1 cellular context compared by ENCODE assay signal in the genomic region with DNA sequence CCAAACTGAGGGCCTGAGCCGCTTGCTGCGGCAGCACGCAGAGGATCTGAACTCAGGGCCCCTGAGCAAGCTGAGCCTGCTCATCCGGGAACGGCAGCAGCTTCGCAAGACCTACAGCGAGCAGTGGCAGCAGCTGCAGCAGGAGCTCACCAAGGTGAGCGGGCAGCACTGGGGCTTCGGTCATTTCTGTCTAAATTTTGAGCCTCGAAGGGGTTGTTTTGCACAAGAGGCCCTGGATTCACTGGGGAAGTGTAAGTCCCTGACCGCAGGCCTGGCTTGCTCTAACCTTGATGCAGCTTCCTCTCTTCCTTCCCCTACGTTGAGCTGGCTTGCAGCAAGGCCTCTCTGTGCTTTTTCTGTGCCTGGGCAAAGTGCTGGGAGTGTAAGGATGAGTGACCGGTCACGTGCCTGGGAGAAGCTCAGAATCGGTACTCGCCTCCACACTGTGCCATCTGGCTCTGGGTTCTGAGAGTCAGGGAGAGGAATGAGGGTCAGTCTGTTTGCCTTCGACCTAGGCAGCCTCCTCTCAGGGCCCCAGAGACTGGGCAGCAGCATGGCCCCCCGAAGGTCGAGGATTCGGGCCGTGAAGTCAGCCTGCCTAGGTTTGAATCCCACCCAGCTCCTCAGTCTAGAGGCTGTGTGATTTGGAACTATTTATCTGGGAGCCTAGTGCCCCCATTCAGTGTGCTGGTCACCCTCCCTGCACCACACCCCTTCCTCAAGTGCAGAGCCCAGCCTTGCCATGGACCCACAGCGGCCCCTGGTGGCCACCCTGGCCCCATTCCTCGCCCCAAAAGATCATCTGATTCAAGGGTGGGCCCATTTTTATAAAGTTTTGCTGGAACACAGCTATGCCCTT.
TF ChIP-seq lines count a peak whose summit lies in the region.

No MANE protein-coding gene starts in this region.

TF ChIP-seq in K562, 482 proteins besides CTCF, POLR2A, EP300 and RAD21 (continued from another document):
- TF ChIP-seq, protein P1, sequence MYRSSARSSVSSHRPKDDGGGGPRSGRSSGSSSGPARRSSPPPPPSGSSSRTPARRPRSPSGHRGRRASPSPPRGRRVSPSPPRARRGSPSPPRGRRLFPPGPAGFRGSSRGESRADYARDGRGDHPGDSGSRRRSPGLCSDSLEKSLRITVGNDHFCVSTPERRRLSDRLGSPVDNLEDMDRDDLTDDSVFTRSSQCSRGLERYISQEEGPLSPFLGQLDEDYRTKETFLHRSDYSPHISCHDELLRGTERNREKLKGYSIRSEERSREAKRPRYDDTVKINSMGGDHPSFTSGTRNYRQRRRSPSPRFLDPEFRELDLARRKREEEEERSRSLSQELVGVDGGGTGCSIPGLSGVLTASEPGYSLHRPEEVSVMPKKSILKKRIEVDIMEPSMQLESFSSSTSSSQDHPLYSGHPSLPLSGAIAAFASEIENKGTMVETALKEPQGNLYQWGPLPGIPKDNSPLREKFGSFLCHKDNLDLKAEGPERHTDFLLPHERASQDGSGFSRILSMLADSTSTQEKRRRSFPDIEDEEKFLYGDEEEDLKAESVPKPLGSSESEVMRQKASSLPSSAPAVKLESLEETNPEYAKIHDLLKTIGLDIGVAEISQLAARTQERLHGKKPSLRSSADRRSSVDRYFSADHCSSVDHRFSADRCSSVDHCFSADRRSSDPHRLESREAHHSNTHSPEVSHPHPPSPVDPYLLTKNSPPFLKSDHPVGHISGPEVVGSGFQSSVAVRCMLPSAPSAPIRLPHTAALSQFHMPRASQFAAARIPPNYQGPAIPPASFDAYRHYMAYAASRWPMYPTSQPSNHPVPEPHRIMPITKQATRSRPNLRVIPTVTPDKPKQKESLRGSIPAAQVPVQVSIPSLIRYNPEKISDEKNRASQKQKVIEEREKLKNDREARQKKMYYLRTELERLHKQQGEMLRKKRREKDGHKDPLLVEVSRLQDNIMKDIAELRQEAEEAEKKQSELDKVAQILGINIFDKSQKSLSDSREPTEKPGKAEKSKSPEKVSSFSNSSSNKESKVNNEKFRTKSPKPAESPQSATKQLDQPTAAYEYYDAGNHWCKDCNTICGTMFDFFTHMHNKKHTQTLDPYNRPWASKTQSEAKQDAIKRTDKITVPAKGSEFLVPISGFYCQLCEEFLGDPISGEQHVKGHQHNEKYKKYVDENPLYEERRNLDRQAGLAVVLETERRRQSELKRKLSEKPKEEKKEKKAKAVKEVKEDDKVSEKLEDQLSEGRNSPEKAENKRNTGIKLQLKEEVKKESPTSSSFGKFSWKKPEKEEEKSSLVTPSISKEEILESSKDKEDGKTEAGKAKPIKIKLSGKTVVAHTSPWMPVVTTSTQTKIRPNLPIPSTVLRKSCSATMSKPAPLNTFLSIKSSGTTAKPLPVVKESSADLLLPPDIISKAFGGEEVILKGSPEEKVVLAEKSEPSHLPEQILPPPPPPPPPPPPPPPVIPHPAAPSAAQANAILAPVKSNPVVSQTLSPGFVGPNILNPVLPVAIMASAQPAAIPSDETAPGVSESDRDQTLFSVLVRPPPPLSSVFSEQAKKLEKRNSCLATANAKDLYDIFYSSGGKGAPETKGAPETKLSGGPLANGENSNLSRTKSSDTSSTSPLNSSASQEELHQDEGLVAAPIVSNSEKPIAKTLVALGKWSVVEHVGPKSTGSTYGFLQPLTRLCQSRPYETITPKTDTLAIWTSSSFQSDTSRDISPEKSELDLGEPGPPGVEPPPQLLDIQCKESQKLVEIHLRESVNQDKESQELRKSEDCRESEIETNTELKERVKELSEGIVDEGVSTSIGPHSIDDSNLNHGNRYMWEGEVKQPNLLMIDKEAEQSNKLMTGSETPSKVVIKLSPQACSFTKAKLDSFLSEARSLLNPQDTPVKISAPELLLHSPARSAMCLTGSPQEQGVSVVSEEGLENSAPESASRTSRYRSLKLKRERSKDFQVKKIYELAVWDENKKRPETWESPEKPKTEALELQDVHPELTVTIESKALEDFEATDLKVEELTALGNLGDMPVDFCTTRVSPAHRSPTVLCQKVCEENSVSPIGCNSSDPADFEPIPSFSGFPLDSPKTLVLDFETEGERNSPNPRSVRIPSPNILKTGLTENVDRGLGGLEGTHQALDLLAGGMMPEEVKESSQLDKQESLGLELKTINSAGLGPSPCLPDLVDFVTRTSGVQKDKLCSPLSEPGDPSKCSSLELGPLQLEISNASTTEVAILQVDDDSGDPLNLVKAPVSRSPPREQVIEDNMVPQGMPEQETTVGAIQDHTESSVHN (IDR thresholded peaks at IDR 0.05; ENCODE audit: borderline replicate concordance in 1 of 2, low read depth in 1 of 2), result no peak
- TF ChIP-seq, protein P2, sequence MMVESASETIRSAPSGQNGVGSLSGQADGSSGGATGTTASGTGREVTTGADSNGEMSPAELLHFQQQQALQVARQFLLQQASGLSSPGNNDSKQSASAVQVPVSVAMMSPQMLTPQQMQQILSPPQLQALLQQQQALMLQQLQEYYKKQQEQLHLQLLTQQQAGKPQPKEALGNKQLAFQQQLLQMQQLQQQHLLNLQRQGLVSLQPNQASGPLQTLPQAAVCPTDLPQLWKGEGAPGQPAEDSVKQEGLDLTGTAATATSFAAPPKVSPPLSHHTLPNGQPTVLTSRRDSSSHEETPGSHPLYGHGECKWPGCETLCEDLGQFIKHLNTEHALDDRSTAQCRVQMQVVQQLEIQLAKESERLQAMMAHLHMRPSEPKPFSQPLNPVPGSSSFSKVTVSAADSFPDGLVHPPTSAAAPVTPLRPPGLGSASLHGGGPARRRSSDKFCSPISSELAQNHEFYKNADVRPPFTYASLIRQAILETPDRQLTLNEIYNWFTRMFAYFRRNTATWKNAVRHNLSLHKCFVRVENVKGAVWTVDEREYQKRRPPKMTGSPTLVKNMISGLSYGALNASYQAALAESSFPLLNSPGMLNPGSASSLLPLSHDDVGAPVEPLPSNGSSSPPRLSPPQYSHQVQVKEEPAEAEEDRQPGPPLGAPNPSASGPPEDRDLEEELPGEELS (CRISPR knock-in tag; IDR thresholded peaks at IDR 0.05; ENCODE audit: borderline replicate concordance), result no peak
- TF ChIP-seq, protein P3, sequence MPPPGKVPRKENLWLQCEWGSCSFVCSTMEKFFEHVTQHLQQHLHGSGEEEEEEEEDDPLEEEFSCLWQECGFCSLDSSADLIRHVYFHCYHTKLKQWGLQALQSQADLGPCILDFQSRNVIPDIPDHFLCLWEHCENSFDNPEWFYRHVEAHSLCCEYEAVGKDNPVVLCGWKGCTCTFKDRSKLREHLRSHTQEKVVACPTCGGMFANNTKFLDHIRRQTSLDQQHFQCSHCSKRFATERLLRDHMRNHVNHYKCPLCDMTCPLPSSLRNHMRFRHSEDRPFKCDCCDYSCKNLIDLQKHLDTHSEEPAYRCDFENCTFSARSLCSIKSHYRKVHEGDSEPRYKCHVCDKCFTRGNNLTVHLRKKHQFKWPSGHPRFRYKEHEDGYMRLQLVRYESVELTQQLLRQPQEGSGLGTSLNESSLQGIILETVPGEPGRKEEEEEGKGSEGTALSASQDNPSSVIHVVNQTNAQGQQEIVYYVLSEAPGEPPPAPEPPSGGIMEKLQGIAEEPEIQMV (tag; conservative IDR thresholded peaks at IDR 0.05; ENCODE audit: low read depth), result no peak
- TF ChIP-seq ZNF316 (IDR thresholded peaks at IDR 0.05) (no peak), CREM (IDR thresholded peaks at IDR 0.05; ENCODE audit: low read depth) (peak; percentile 22; the same call in 1 of the 2 replicates), TAF9B (IDR thresholded peaks at IDR 0.05; ENCODE audit: partially characterized antibody) (no peak), RBM25 (IDR thresholded peaks at IDR 0.05; ENCODE audit: low read depth, low read length, severe bottlenecking) (no peak), DPF2 (IDR thresholded peaks at IDR 0.05) (no peak), ZBTB7A (IDR thresholded peaks at IDR 0.05; ENCODE audit: borderline replicate concordance, control insufficient read depth, low read depth, low read length) (peak; percentile 54; the same call in 1 of the 2 replicates), ZNF408 (CRISPR knock-in tag; IDR thresholded peaks at IDR 0.05; ENCODE audit: low read depth) (no peak), HEY1 (CRISPR knock-in tag; IDR thresholded peaks at IDR 0.05; ENCODE audit: borderline replicate concordance) (no peak), NR4A1 (CRISPR knock-in tag; IDR thresholded peaks at IDR 0.05) (0 out of 2 replicates have a peak, but pooled peaks have one; percentile 16), NR4A1 (tag; IDR thresholded peaks at IDR 0.05) (peak; percentile 70; the same call in 1 of the 2 replicates), BRD4 (IDR thresholded peaks at IDR 0.05) (no peak), KLF16 (IDR thresholded peaks at IDR 0.05) (0 out of 2 replicates have a peak, but pooled peaks have one; percentile 54), CCNT2 (IDR thresholded peaks at IDR 0.05; ENCODE audit: borderline replicate concordance, extremely low read depth, insufficient read length, low read depth, low read length) (no peak), MBD2 (IDR thresholded peaks at IDR 0.05; ENCODE audit: borderline replicate concordance, low read depth) (no peak), BDP1 (IDR thresholded peaks at IDR 0.05; ENCODE audit: insufficient read depth, insufficient read length) (no peak), RFX7 (CRISPR knock-in tag; IDR thresholded peaks at IDR 0.05) (no peak), ZC3H8 (IDR thresholded peaks at IDR 0.05) (no peak), TEAD2 (tag; IDR thresholded peaks at IDR 0.05) (no peak), ZNF282 (CRISPR knock-in tag; IDR thresholded peaks at IDR 0.05) (no peak), CHD4 (IDR thresholded peaks at IDR 0.05; ENCODE audit: insufficient read depth, insufficient replicate concordance, low read depth, low read length, poor library complexity, severe bottlenecking) (no peak), FOXK2 (conservative IDR thresholded peaks at IDR 0.05 in 1 of 2, IDR thresholded peaks at IDR 0.05 in 1 of 2; ENCODE audit: low read depth in 2 of 2) (no peak), ZNF212 (CRISPR knock-in tag; IDR thresholded peaks at IDR 0.05) (no peak)
- TF ChIP-seq, protein P4, sequence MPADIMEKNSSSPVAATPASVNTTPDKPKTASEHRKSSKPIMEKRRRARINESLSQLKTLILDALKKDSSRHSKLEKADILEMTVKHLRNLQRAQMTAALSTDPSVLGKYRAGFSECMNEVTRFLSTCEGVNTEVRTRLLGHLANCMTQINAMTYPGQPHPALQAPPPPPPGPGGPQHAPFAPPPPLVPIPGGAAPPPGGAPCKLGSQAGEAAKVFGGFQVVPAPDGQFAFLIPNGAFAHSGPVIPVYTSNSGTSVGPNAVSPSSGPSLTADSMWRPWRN (IDR thresholded peaks at IDR 0.05; ENCODE audit: low read depth), result no peak
- TF ChIP-seq, protein P5, sequence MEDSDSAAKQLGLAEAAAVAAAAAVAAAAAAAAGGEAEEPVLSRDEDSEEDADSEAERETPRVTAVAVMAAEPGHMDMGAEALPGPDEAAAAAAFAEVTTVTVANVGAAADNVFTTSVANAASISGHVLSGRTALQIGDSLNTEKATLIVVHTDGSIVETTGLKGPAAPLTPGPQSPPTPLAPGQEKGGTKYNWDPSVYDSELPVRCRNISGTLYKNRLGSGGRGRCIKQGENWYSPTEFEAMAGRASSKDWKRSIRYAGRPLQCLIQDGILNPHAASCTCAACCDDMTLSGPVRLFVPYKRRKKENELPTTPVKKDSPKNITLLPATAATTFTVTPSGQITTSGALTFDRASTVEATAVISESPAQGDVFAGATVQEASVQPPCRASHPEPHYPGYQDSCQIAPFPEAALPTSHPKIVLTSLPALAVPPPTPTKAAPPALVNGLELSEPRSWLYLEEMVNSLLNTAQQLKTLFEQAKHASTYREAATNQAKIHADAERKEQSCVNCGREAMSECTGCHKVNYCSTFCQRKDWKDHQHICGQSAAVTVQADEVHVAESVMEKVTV (CRISPR knock-in tag; IDR thresholded peaks at IDR 0.05), result peak; percentile 94
- TF ChIP-seq, protein P6, sequence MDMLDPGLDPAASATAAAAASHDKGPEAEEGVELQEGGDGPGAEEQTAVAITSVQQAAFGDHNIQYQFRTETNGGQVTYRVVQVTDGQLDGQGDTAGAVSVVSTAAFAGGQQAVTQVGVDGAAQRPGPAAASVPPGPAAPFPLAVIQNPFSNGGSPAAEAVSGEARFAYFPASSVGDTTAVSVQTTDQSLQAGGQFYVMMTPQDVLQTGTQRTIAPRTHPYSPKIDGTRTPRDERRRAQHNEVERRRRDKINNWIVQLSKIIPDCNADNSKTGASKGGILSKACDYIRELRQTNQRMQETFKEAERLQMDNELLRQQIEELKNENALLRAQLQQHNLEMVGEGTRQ (CRISPR knock-in tag; IDR thresholded peaks at IDR 0.05), result no peak
- TF ChIP-seq, protein P7, sequence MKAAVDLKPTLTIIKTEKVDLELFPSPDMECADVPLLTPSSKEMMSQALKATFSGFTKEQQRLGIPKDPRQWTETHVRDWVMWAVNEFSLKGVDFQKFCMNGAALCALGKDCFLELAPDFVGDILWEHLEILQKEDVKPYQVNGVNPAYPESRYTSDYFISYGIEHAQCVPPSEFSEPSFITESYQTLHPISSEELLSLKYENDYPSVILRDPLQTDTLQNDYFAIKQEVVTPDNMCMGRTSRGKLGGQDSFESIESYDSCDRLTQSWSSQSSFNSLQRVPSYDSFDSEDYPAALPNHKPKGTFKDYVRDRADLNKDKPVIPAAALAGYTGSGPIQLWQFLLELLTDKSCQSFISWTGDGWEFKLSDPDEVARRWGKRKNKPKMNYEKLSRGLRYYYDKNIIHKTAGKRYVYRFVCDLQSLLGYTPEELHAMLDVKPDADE (conservative IDR thresholded peaks at IDR 0.05; ENCODE audit: control insufficient read depth, low read depth, low read length), result no peak
- TF ChIP-seq, protein P8, sequence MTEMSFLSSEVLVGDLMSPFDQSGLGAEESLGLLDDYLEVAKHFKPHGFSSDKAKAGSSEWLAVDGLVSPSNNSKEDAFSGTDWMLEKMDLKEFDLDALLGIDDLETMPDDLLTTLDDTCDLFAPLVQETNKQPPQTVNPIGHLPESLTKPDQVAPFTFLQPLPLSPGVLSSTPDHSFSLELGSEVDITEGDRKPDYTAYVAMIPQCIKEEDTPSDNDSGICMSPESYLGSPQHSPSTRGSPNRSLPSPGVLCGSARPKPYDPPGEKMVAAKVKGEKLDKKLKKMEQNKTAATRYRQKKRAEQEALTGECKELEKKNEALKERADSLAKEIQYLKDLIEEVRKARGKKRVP (CRISPR knock-in tag; IDR thresholded peaks at IDR 0.05), result no peak
- TF ChIP-seq, protein P9, sequence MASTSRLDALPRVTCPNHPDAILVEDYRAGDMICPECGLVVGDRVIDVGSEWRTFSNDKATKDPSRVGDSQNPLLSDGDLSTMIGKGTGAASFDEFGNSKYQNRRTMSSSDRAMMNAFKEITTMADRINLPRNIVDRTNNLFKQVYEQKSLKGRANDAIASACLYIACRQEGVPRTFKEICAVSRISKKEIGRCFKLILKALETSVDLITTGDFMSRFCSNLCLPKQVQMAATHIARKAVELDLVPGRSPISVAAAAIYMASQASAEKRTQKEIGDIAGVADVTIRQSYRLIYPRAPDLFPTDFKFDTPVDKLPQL (IDR thresholded peaks at IDR 0.05; ENCODE audit: extremely low read depth, insufficient read length), result no peak
